ENCODE assay signal across 11 cellular contexts in the genomic region with DNA sequence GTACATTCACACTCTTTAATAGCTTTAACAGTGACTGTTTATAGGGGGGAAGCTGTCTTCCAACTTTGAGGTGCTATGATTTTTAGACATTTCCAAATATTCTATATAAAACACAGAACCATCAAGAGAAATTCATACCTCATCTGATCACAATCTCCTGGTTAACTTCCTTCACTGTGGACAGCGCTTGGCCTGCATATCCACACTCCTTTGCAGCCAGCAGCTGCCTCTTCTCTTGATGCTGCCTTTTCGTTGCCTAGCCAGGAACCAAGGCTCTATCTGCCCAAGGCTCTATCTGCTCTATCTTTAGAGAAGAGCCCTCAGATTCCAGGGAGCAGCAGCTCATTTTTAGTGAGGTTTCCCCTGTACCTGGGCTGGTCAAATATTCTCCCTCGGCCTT.
"Had no signal": no experiment of that assay in that cellular context is flagged by ENCODE, and none has a peak within 500 bp of the region (broad histone marks: within the 10 kb centered on the region; RNA-seq: fewer than 3 reads in every experiment).

No MANE protein-coding gene starts in this region.

- H3K9me3 ChIP-seq: gastroesophageal sphincter, lower lobe of right lung, right lobe of liver, thyroid gland had no signal

- H3K4me1 ChIP-seq: gastroesophageal sphincter had no signal

- DNase-seq: activated CD4-positive, alpha-beta memory T cell treated with anti-CD3 and anti-CD28 coated beads for 36 hours; activated CD4-positive, alpha-beta T cell treated with anti-CD3 and anti-CD28 coated beads for 36 hours; activated CD8-positive, alpha-beta memory T cell treated with anti-CD3 and anti-CD28 coated beads, Interleukin-2, amount 10 ng/mL, durations not matched to agents 7 days and 5 days; activated T-cell treated with anti-CD3 and anti-CD28 coated beads, Interleukin-2, amount 50 U/mL, for 24 hours; left colon; lower lobe of right lung; right lobe of liver; stimulated activated CD4-positive, alpha-beta T cell treated with anti-CD3 and anti-CD28 coated beads, Interleukin-1b, Interleukin-23, amount 100 ng/mL, for 48 hours; thyroid gland had no signal

- H3K4me3 ChIP-seq: gastroesophageal sphincter, lower lobe of right lung, right lobe of liver, thyroid gland had no signal

- H3K27me3 ChIP-seq: gastroesophageal sphincter, right lobe of liver, thyroid gland had no signal

- ATAC-seq: activated CD4-positive, alpha-beta T cell treated with anti-CD3 and anti-CD28 coated beads for 36 hours; activated CD8-positive, alpha-beta memory T cell treated with anti-CD3 and anti-CD28 coated beads, Interleukin-2, amount 10 ng/mL, durations not matched to agents 7 days and 5 days; activated naive CD4-positive, alpha-beta T cell treated with anti-CD3 and anti-CD28 coated beads, Interleukin-2, amount 50 U/mL, for 72 hours; gastroesophageal sphincter; left colon; lower lobe of right lung; right lobe of liver had no signal

- H3K27ac ChIP-seq: gastroesophageal sphincter, lower lobe of right lung, right lobe of liver, thyroid gland had no signal

- H3K36me3 ChIP-seq: gastroesophageal sphincter, lower lobe of right lung, right lobe of liver, thyroid gland had no signal
